ENCODE assay signal across 23 cellular contexts in the genomic region with DNA sequence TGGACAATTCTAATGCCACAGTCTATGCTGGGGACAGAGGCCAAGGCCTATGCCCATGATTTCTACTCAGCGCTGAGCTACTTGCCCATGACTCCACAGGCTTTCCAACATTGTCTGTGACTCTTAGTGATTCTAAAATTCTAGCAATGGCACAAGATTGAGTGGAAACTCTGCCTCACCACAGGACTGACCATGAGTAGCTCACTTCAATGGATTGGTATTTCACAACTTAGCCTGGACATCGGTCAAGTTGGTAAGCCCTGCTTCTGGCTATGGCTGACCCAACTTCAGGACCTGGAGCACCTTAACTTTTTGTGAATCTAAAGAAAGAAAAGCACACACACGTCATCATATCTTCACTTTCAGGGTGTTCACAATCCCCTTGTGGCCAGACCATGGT.
"Had no signal": no experiment of that assay in that cellular context is flagged by ENCODE, and none has a peak within 500 bp of the region (broad histone marks: within the 10 kb centered on the region; RNA-seq: fewer than 3 reads in every experiment).

No MANE protein-coding gene starts in this region.

- H3K27me3 Mint-ChIP-seq: activated CD4-positive, alpha-beta memory T cell treated with anti-CD3 and anti-CD28 coated beads for 36 hours; activated CD4-positive, alpha-beta T cell treated with anti-CD3 and anti-CD28 coated beads for 36 hours; activated CD4-positive, alpha-beta T cell treated with anti-CD3 and anti-CD28 coated beads, Interleukin-2, amount 10 ng/mL, durations not matched to agents 24 days and 14 days; activated naive CD8-positive, alpha-beta T cell; activated T-helper 17 cell treated with anti-CD3 and anti-CD28 coated beads, Interleukin-2, amount 50 U/mL, for 72 hours; effector memory CD8-positive, alpha-beta T cell had no signal

- H3K27me3 ChIP-seq: brain microvascular endothelial cell, esophagus muscularis mucosa had no signal

- H3K36me3 ChIP-seq: brain microvascular endothelial cell had no signal

- H3K4me3 ChIP-seq: esophagus muscularis mucosa had no signal

- H3K27ac ChIP-seq: brain microvascular endothelial cell, esophagus muscularis mucosa had no signal

- H3K9me3 ChIP-seq: esophagus muscularis mucosa had no signal

- H3K9me3 Mint-ChIP-seq: activated CD4-positive, alpha-beta memory T cell treated with anti-CD3 and anti-CD28 coated beads for 36 hours; activated CD4-positive, alpha-beta T cell treated with anti-CD3 and anti-CD28 coated beads, Interleukin-2, amount 10 ng/mL, durations not matched to agents 24 days and 14 days; activated T-cell treated with anti-CD3 and anti-CD28 coated beads, Interleukin-2, amount 50 U/mL, for 4 hours; activated T-helper 17 cell treated with anti-CD3 and anti-CD28 coated beads, Interleukin-2, amount 50 U/mL, for 72 hours; effector memory CD8-positive, alpha-beta T cell had no signal

- ATAC-seq: activated CD4-positive, alpha-beta T cell treated with anti-CD3 and anti-CD28 coated beads for 36 hours; activated CD8-positive, alpha-beta T cell treated with anti-CD3 and anti-CD28 coated beads, Interleukin-2, amount 10 ng/mL, durations not matched to agents 7 days and 5 days; activated T-cell treated with anti-CD3 and anti-CD28 coated beads, Interleukin-2, amount 50 U/mL, for 4 hours; activated T-helper 17 cell treated with anti-CD3 and anti-CD28 coated beads, Interleukin-2, amount 50 U/mL, for 72 hours; effector memory CD8-positive, alpha-beta T cell had no signal

- DNase-seq: activated CD4-positive, alpha-beta memory T cell treated with anti-CD3 and anti-CD28 coated beads for 36 hours; activated CD4-positive, alpha-beta T cell treated with anti-CD3 and anti-CD28 coated beads for 36 hours; activated CD4-positive, alpha-beta T cell treated with anti-CD3 and anti-CD28 coated beads, Interleukin-2, amount 10 ng/mL, durations not matched to agents 24 days and 14 days; activated CD4-positive, CD25-positive, alpha-beta regulatory T cell; activated CD4-positive, CD25-positive, alpha-beta regulatory T cell treated with anti-CD3 and anti-CD28 coated beads, Interleukin-2, amount 50 U/mL, for 72 hours; activated CD8-positive, alpha-beta T cell treated with anti-CD3 and anti-CD28 coated beads, Interleukin-2, amount 10 ng/mL, durations not matched to agents 7 days and 5 days; activated effector memory CD4-positive, alpha-beta T cell treated with Interleukin-2 at 50 U/mL for 16 hours; activated gamma-delta T cell treated with Interleukin-2 at 50 U/mL for 16 hours; activated naive CD4-positive, alpha-beta T cell treated with anti-CD3 and anti-CD28 coated beads, Interleukin-2, amount 50 U/mL, for 16 hours; activated naive CD4-positive, alpha-beta T cell treated with Interleukin-2 at 50 U/mL for 16 hours; activated T-cell treated with anti-CD3 and anti-CD28 coated beads, Interleukin-2, amount 50 U/mL, for 4 hours; amniotic stem cell; anterior cingulate cortex; brain microvascular endothelial cell; cortex of kidney; dermis blood vessel endothelial cell; effector CD4-positive, alpha-beta T cell; effector memory CD8-positive, alpha-beta T cell; erythroblast; T-helper 2 cell had no signal

- H3K4me3 Mint-ChIP-seq: activated CD4-positive, alpha-beta memory T cell treated with anti-CD3 and anti-CD28 coated beads for 36 hours; activated CD4-positive, alpha-beta T cell treated with anti-CD3 and anti-CD28 coated beads for 36 hours; activated CD4-positive, alpha-beta T cell treated with anti-CD3 and anti-CD28 coated beads, Interleukin-2, amount 10 ng/mL, durations not matched to agents 24 days and 14 days; activated CD8-positive, alpha-beta T cell treated with anti-CD3 and anti-CD28 coated beads, Interleukin-2, amount 10 ng/mL, durations not matched to agents 7 days and 5 days; activated naive CD8-positive, alpha-beta T cell; activated T-cell treated with anti-CD3 and anti-CD28 coated beads, Interleukin-2, amount 50 U/mL, for 4 hours; activated T-helper 17 cell treated with anti-CD3 and anti-CD28 coated beads, Interleukin-2, amount 50 U/mL, for 72 hours; effector memory CD8-positive, alpha-beta T cell had no signal

- H3K27ac Mint-ChIP-seq: activated CD4-positive, alpha-beta memory T cell treated with anti-CD3 and anti-CD28 coated beads for 36 hours; activated CD4-positive, alpha-beta T cell treated with anti-CD3 and anti-CD28 coated beads for 36 hours; activated CD4-positive, alpha-beta T cell treated with anti-CD3 and anti-CD28 coated beads, Interleukin-2, amount 10 ng/mL, durations not matched to agents 24 days and 14 days; activated CD8-positive, alpha-beta T cell treated with anti-CD3 and anti-CD28 coated beads, Interleukin-2, amount 10 ng/mL, durations not matched to agents 7 days and 5 days; activated naive CD8-positive, alpha-beta T cell had no signal
